Comparison of ENCODE assay signal across 24 cellular contexts in the genomic region with DNA sequence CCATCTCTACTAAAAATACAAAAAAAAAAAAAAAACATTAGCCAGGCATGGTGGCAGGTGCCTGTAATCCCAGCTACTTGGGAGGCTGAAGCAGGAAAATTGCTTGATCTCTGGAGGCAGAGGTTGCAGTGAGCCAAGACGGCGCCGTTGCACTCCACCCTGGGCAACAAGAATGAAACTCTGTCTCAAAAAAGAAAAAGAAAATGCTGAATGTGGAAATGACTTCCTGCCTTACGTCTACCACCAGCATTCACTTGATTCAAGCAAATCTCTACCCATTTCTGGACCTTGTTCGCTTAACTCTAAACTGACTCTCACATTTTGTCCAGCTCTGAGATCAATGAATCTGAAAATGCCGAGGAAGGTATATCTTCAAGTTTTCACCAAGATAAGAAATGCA.
"Had no signal": no experiment of that assay in that cellular context is flagged by ENCODE, and none has a peak within 500 bp of the region (broad histone marks: within the 10 kb centered on the region; RNA-seq: fewer than 3 reads in every experiment).

No MANE protein-coding gene starts in this region.

- H3K27ac ChIP-seq: PC-9, SJSA1, SK-N-MC had no signal

- ATAC-seq: Panc1, SK-N-SH treated with all-trans-retinoic acid at 6 μM for 48 hours, T-cell had no signal

- H3K27me3 ChIP-seq: SJSA1 had no signal

- H2AFZ ChIP-seq: PC-9 had no signal

- H3K4me3 Mint-ChIP-seq: T-cell had no signal

- H3K4me2 ChIP-seq: PC-9 had no signal

- H3K4me1 Mint-ChIP-seq: T-cell had no signal

- H3K9me3 ChIP-seq: SJSA1 had no signal

- DNase-seq: Kasumi-1, KBM-7, NCI-H1048, NCI-H1105, NCI-H1417 treated with DMSO at 0.1 percent for 48 hours, NCI-H1436 treated with DMSO at 0.1 percent for 48 hours, NCI-H1694 treated with DMSO at 0.1 percent for 48 hours, NCI-H2029, NCI-H2081, NCI-H2171 treated with DMSO at 0.1 percent for 48 hours, NCI-H2227 treated with DMSO at 0.1 percent for 48 hours, NCI-H345, NCI-H446, NCI-H510A treated with DMSO at 0.1 percent for 48 hours, NCI-H526 treated with DMSO at 0.1 percent for 48 hours, NCI-H748 treated with DMSO at 0.1 percent for 48 hours, PC-9, Right ventricle myocardium superior, SHP77 treated with DMSO at 0.1 percent for 48 hours, T-cell had no signal

- H3K36me3 Mint-ChIP-seq: T-cell had no signal

- H3K27ac Mint-ChIP-seq: T-cell had no signal

- H3K36me3 ChIP-seq: SJSA1 had no signal

- H3K27me3 Mint-ChIP-seq: T-cell had no signal

- H3K4me1 ChIP-seq: SJSA1 had no signal

- H3K4me3 ChIP-seq: PC-9, SJSA1, SK-N-MC had no signal
